Comparison of ENCODE assay signal across 1 cellular context in genomic region chr11:4140067-4140636, GRCh38.
TF ChIP-seq lines count a peak whose summit lies in the region.

No MANE protein-coding gene starts in this region.

TF ChIP-seq in SK-N-SH, 30 proteins besides CTCF, POLR2A, EP300 and RAD21 (continued from another document):
- TF ChIP-seq RXRA (IDR thresholded peaks at IDR 0.05; ENCODE audit: borderline replicate concordance, low read depth) (no peak), TAF1 (IDR thresholded peaks at IDR 0.05; ENCODE audit: borderline replicate concordance, low read depth, low read length) (no peak), GATA2 (CRISPR knock-in tag; IDR thresholded peaks at IDR 0.05) (no peak), CHD2 (IDR thresholded peaks at IDR 0.05; ENCODE audit: low read length, partially characterized antibody) (no peak), SMC3 (IDR thresholded peaks at IDR 0.05; ENCODE audit: low read depth, low read length) (no peak), TEAD4 (IDR thresholded peaks at IDR 0.05; ENCODE audit: borderline replicate concordance, insufficient read depth) (no peak), TCF12 (IDR thresholded peaks at IDR 0.05) (no peak), FOXJ3 (CRISPR knock-in tag; IDR thresholded peaks at IDR 0.05) (no peak), REST (IDR thresholded peaks at IDR 0.05; ENCODE audit: low read depth, low read length) (no peak), SIN3A (IDR thresholded peaks at IDR 0.05; ENCODE audit: borderline replicate concordance, low read depth, low read length) (no peak), RFX5 (IDR thresholded peaks at IDR 0.05; ENCODE audit: low read length) (no peak), POLR2AphosphoS5 (IDR thresholded peaks at IDR 0.05; ENCODE audit: low read depth, low read length) (no peak), GABPA (IDR thresholded peaks at IDR 0.05; ENCODE audit: low read depth) (no peak)
